ENCODE assay signal across 13 cellular contexts in the genomic region with DNA sequence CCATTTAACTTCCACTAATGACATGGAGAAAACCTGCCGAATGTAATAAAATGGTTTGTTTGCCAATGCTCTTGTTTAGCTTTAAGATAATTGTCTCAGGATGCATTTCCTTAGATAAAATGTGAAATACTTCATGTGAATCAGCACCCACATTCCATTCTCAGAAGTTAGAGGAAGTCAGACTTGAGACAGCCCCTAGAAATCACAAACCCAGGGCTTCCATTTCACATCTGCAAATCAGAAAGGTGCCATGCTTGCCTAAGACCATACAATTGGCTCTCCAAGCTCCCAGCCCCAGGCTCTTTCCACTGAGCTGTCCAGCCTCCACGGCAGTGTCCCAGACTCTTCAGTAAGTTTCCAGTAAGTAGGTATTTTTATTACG. TPM values are rescaled to one million over a fixed set of nuclear protein-coding genes. Genes with fewer than 3 reads are reported as not detected.
A peak's percentile ranks its signal among the peaks of the same experiment; 100 is the strongest.
DNase-seq lines count a peak whose midpoint lies in the region; ATAC-seq, FAIRE-seq and TF ChIP-seq lines count a peak whose summit lies in the region.
"Had no signal": no experiment of that assay in that cellular context is flagged by ENCODE, and none has a peak within 500 bp of the region (broad histone marks: within the 10 kb centered on the region; RNA-seq: fewer than 3 reads in every experiment).

No MANE protein-coding gene starts in this region.

- peaks cover 47% of the 10 kb centered on the region for H3K36me3 Mint-ChIP-seq in nephron (ENCODE audit: low read depth)

- FAIRE-seq in bronchial epithelial cell (lab: Jason Lieb, UNC): no peak
- FAIRE-seq: H1 had no signal

- peaks cover 2% of the 10 kb centered on the region for H3K36me3 ChIP-seq in bronchial epithelial cell (ENCODE audit: control insufficient read depth, insufficient read depth, low read length)
- H3K36me3 ChIP-seq: transverse colon had no signal

- no peaks in the 10 kb centered on the region for H3K9me3 Mint-ChIP-seq in nephron
- H3K9me3 Mint-ChIP-seq: neural crest cell had no signal

- peaks cover 3% of the 10 kb centered on the region for H3K27me3 Mint-ChIP-seq in nephron (ENCODE audit: low read depth)

- H3K4me1 Mint-ChIP-seq in nephron: peaks cover 13% of the 10 kb centered on the region

- TF ChIP-seq CTCF in AG10803 (conservative IDR thresholded peaks at IDR 0.05; ENCODE audit: low read length) (no peak), bronchial epithelial cell (IDR thresholded peaks at IDR 0.05; ENCODE audit: insufficient read depth, low read length, severe bottlenecking) (no peak), nephron (IDR thresholded peaks at IDR 0.05; ENCODE audit: unreplicated experiment in 3 of 3) (no peak)

- H3K4me3 Mint-ChIP-seq in nephron: no peak overlapping the region
- H3K4me3 Mint-ChIP-seq: neural crest cell had no signal

- peak; percentile 82 for DNase-seq in AG10803 (ENCODE audit: low read depth)
- DNase-seq in HS-5 (ENCODE audit: low read depth): peak; percentile 70
- DNase-seq in bronchial epithelial cell (ENCODE audit: low read depth): peak; percentile 42
- no peak for DNase-seq in COR-L47 (lab: John Stamatoyannopoulos, UW)
- no peak for DNase-seq in left lobe of liver (ENCODE audit: low spot score)
- DNase-seq: DND-41, KBM-7, NCI-H524, transverse colon had no signal

- ATAC-seq in GM21825 (IDR thresholded peaks at IDR 0.05; ENCODE audit: unreplicated experiment) (no peak), left lobe of liver (no peak)

- no peak overlapping the region for H3K4me3 ChIP-seq in AG10803 (ENCODE audit: low read length)
- H3K4me3 ChIP-seq in bronchial epithelial cell (ENCODE audit: low read depth, low read length): no peak overlapping the region
- H3K4me3 ChIP-seq: transverse colon had no signal

- peak overlapping the region; percentile 39 to 74 (median 67) for H3K27ac Mint-ChIP-seq in nephron

- H3K27me3 ChIP-seq in bronchial epithelial cell (ENCODE audit: control insufficient read depth, insufficient read depth, low read length): no peaks in the 10 kb centered on the region
- H3K27me3 ChIP-seq: transverse colon had no signal

RNA-seq across cellular contexts. Expression of a gene that starts 35.6 kb away (rescaled TPM):
- total RNA-seq in bronchial epithelial cell (under 0.01 and 0.77 TPM in 2 replicates), left lobe of liver (4.1 TPM)

Comparison
In these comparisons a context has a peak if more than half of its experiments do, and no peak if none do; other contexts are left out.
1. DNase-seq: peak in AG10803 (single experiment), HS-5 (single experiment) and bronchial epithelial cell (single experiment); none in COR-L47 (single experiment) and left lobe of liver (single experiment).